In the genomic region with DNA sequence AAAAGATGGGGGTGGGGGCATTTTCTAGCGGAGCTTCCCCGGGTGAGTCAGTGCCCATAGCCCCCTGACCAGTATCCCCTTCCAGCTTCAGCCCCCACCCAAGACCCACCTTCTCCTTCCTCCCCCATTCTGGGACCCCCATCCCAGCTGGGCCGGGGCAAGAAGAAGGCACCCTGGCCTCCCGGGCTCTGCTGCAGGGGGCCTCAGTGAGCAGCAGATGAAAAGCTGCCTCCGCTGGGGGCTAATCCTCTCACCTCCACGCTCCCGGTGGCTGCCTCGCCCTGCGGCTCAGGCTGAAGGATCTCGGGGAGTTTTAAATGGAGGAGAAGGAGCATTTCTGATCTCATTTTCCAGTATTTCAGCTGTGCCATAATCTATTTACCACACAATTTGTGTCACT, we compare ENCODE assay signal across 1 cellular context.
TF ChIP-seq lines count a peak whose summit lies in the region.

No MANE protein-coding gene starts in this region.

TF ChIP-seq in GM23338, 12 proteins besides CTCF, POLR2A, EP300 and RAD21 (continued from another document):
- no peak for TF ChIP-seq ZNF462 (CRISPR knock-in tag; IDR thresholded peaks at IDR 0.05)
- TF ChIP-seq JUNB (IDR thresholded peaks at IDR 0.05; ENCODE audit: unreplicated experiment): no peak
- TF ChIP-seq EZH2phosphoT487 (IDR thresholded peaks at IDR 0.05; ENCODE audit: unreplicated experiment): no peak
- no peak for TF ChIP-seq EZH2 (IDR thresholded peaks at IDR 0.05; ENCODE audit: low read depth, unreplicated experiment)
- TF ChIP-seq ZNF114 (CRISPR knock-in tag; IDR thresholded peaks at IDR 0.05): no peak
- TF ChIP-seq STAT1 (IDR thresholded peaks at IDR 0.05; ENCODE audit: unreplicated experiment): no peak
- TF ChIP-seq NANOG (IDR thresholded peaks at IDR 0.05; ENCODE audit: borderline replicate concordance): no peak
- no peak for TF ChIP-seq CREB1 (CRISPR knock-in tag; IDR thresholded peaks at IDR 0.05; ENCODE audit: low read depth)
